18 cellular contexts compared by ENCODE assay signal in genomic region chr10:118808601-118809371, GRCh38. TPM values are rescaled to one million over a fixed set of nuclear protein-coding genes. Genes with fewer than 3 reads are reported as not detected.
DNase-seq lines count a peak whose midpoint lies in the region; ATAC-seq, FAIRE-seq and TF ChIP-seq lines count a peak whose summit lies in the region.
"Had no signal": no experiment of that assay in that cellular context is flagged by ENCODE, and none has a peak within 500 bp of the region (broad histone marks: within the 10 kb centered on the region; RNA-seq: fewer than 3 reads in every experiment).

No MANE protein-coding gene starts in this region.

- TF ChIP-seq CTCF in prostate gland (IDR thresholded peaks at IDR 0.05) (no peak), HepG2 (CRISPR knock-in tag; IDR thresholded peaks at IDR 0.05) (no peak), body of pancreas (IDR thresholded peaks at IDR 0.05) (no peak)

- H3K9ac ChIP-seq in neuronal stem cell (ENCODE audit: low read depth, low read length, poor library complexity) (peak overlapping the region; percentile 38), HepG2 (ENCODE audit: insufficient read depth, low read depth, low read length) (no peak overlapping the region)

- no peak overlapping the region for H4K91ac ChIP-seq in neuronal stem cell (ENCODE audit: low read depth, low read length, poor library complexity)

- POLR2A ChIA-PET in HepG2 (lab: Yijun Ruan, JAX): no interaction called here

- no TSS peak for BruUV-seq in HepG2 (replicated peaks; lab: Mats Ljungman, UMichigan)

- intact Hi-C loops in cardiac septum (cut with DNase I) (no loop called here), Right ventricle myocardium inferior (cut with DNase I) (no loop called here), prostate gland (cut with DNase I) (loop anchor here (10.0 kb wide), 1 partner anchor 84 kb away; no protein-coding TSS in a partner anchor), HepG2 (cut with micrococcal nuclease; ENCODE audit: unreplicated experiment) (no loop called here), body of pancreas (cut with DNase I) (no loop called here)

- peak overlapping the region; percentile 24 for H4K8ac ChIP-seq in neuronal stem cell (ENCODE audit: low read depth, low read length)

- peak overlapping the region; percentile 15 for H2BK5ac ChIP-seq in neuronal stem cell (ENCODE audit: low read length)

- peak overlapping the region; percentile 70 for H3K4ac ChIP-seq in neuronal stem cell (ENCODE audit: low read length)

- no peaks in the 10 kb centered on the region for H3K79me1 ChIP-seq in neuronal stem cell (ENCODE audit: low read depth, low read length)

- WGBS in neuronal stem cell (ENCODE audit: extremely low coverage in 2 of 2, insufficient read length in 2 of 2, insufficient replicate concordance in 1 of 2), 2 donors: no CpG with 5 or more reads among the region's 22 CpGs
- WGBS in prostate gland: 91% methylated on average over 22 of the region's 22 CpGs
- 79% methylated on average over 12 of the region's 22 CpGs for WGBS in HepG2 (ENCODE audit: low lambda C conversion rate)
- 71 to 83% methylated on average over 12 to 21 of the region's 22 CpGs for WGBS in body of pancreas, 2 donors

- H3K27ac ChIP-seq in neuronal stem cell (replicated peaks; ENCODE audit: low read length) (peak overlapping the region; percentile 19), prostate gland (no peak overlapping the region), HepG2 (ENCODE audit: extremely low read length, insufficient read depth, low read length) (no peak overlapping the region), body of pancreas (no peak overlapping the region)
- H3K27ac ChIP-seq: Peyer's patch had no signal

- no peak overlapping the region for H2BK120ac ChIP-seq in neuronal stem cell (ENCODE audit: low read depth, low read length)

- no peak for TF ChIP-seq RAD21 in HepG2 (CRISPR knock-in tag; IDR thresholded peaks at IDR 0.05)

- H3K18ac ChIP-seq in neuronal stem cell (ENCODE audit: low read length): peak overlapping the region; percentile 24

- TF ChIP-seq POLR2A in prostate gland (IDR thresholded peaks at IDR 0.05): no peak
- TF ChIP-seq POLR2A in HepG2 (IDR thresholded peaks at IDR 0.05; ENCODE audit: insufficient read depth in 1 of 2, low read depth in 2 of 2, low read length in 2 of 2): no peak
- TF ChIP-seq POLR2A in body of pancreas (IDR thresholded peaks at IDR 0.05): no peak

- no peaks in the 10 kb centered on the region for H3K36me3 ChIP-seq in neuronal stem cell (replicated peaks in 1 of 2; ENCODE audit: control insufficient read depth in 2 of 2, insufficient read depth in 2 of 2, low read length in 2 of 2)
- H3K36me3 ChIP-seq in prostate gland: no peaks in the 10 kb centered on the region
- no peaks in the 10 kb centered on the region for H3K36me3 ChIP-seq in HepG2 (replicated peaks in 1 of 2; ENCODE audit: control insufficient read depth in 1 of 2, insufficient read depth in 2 of 2, low read length in 2 of 2)
- no peaks in the 10 kb centered on the region for H3K36me3 ChIP-seq in body of pancreas (replicated peaks in 1 of 2; ENCODE audit: insufficient read depth in 1 of 2, low read depth in 2 of 2)
- H3K36me3 ChIP-seq: Peyer's patch had no signal

- FAIRE-seq in HepG2 (lab: Jason Lieb, UNC): no peak
- FAIRE-seq: GM12891, K562 had no signal

- no peak overlapping the region for H3K4me2 ChIP-seq in neuronal stem cell (ENCODE audit: insufficient read depth, low read length, poor library complexity, severe bottlenecking)
- no peak overlapping the region for H3K4me2 ChIP-seq in HepG2 (ENCODE audit: low read depth, low read length)

- DNase-seq in cardiac septum (ENCODE audit: low spot score) (peak; percentile 62), Right ventricle myocardium inferior (ENCODE audit: missing footprints) (no peak), T-helper 17 cell (no peak), neuronal stem cell (ENCODE audit: low spot score) (no peak), prostate gland (ENCODE audit: low spot score) (no peak), HepG2 (ENCODE audit: low spot score) (no peak), body of pancreas (no peak)
- DNase-seq: CD4-positive, alpha-beta T cell; DMS79; NCI-H1092; NCI-H1930; NCI-H526; Peyer's patch; SIG-M5 had no signal

- H2AFZ ChIP-seq in neuronal stem cell (ENCODE audit: low read length) (no peak overlapping the region), HepG2 (ENCODE audit: low read length) (no peak overlapping the region)

- H3K27me3 ChIP-seq in neuronal stem cell (ENCODE audit: control insufficient read depth in 3 of 3, insufficient read depth in 3 of 3, low read depth in 1 of 3, low read length in 3 of 3) (peaks cover 0 to 12% (median 0%) of the 10 kb centered on the region in 3 experiments), prostate gland (replicated peaks; ENCODE audit: insufficient read depth) (no peaks in the 10 kb centered on the region), HepG2 (ENCODE audit: control insufficient read depth in 1 of 2, insufficient read depth in 2 of 2, low read length in 2 of 2) (peaks cover 3 to 15% of the 10 kb centered on the region in 2 experiments; a peak in 1 of 5 replicates), body of pancreas (no peaks in the 10 kb centered on the region)
- H3K27me3 ChIP-seq: Peyer's patch had no signal

- in situ Hi-C loops in HepG2 (cut with HindIII; ENCODE audit: extremely low pct_ligation_motif_present, low pct_unique_long_range_greater_than_20kb): loop anchor here (10.0 kb wide), 1 partner anchor 234 kb away; no protein-coding TSS in a partner anchor

- H3K79me2 ChIP-seq in HepG2 (ENCODE audit: insufficient read depth, low read length): no peaks in the 10 kb centered on the region

- peaks cover 6 to 22% of the 10 kb centered on the region in 2 donors for H3K4me1 ChIP-seq in neuronal stem cell (ENCODE audit: control insufficient read depth in 2 of 2, insufficient read depth in 1 of 2, low read depth in 1 of 2, low read length in 2 of 2)
- no peaks in the 10 kb centered on the region for H3K4me1 ChIP-seq in prostate gland (replicated peaks)
- no peaks in the 10 kb centered on the region for H3K4me1 ChIP-seq in HepG2 (ENCODE audit: insufficient read depth, low read length)
- H3K4me1 ChIP-seq in body of pancreas: no peaks in the 10 kb centered on the region
- H3K4me1 ChIP-seq: Peyer's patch had no signal

- no peaks in the 10 kb centered on the region for H3K9me3 ChIP-seq in T-helper 17 cell (ENCODE audit: control insufficient read depth, low read length, poor library complexity, severe bottlenecking)
- H3K9me3 ChIP-seq in neuronal stem cell (replicated peaks in 1 of 2; ENCODE audit: control insufficient read depth in 2 of 2, insufficient read depth in 1 of 2, low read depth in 1 of 2, low read length in 2 of 2): no peaks in the 10 kb centered on the region
- H3K9me3 ChIP-seq in prostate gland: no peaks in the 10 kb centered on the region
- no peaks in the 10 kb centered on the region for H3K9me3 ChIP-seq in HepG2 (ENCODE audit: low read length)
- H3K9me3 ChIP-seq in body of pancreas: no peaks in the 10 kb centered on the region
- H3K9me3 ChIP-seq: Peyer's patch had no signal

- no peak overlapping the region for H3K4me3 ChIP-seq in neuronal stem cell (ENCODE audit: low read length in 2 of 2)
- no peak overlapping the region for H3K4me3 ChIP-seq in prostate gland
- no peak overlapping the region for H3K4me3 ChIP-seq in HepG2 (replicated peaks in 1 of 3; ENCODE audit: insufficient read depth in 1 of 3, low read depth in 2 of 3, low read length in 3 of 3)
- no peak overlapping the region for H3K4me3 ChIP-seq in body of pancreas
- H3K4me3 ChIP-seq: K562, Peyer's patch had no signal

- no peak overlapping the region for H3K4me3 Mint-ChIP-seq in T-helper 17 cell
- H3K4me3 Mint-ChIP-seq: B cell; CD4-positive, alpha-beta T cell had no signal

- H3K36me3 Mint-ChIP-seq in T-helper 17 cell (ENCODE audit: low read depth): no peaks in the 10 kb centered on the region

- CTCF ChIA-PET in HepG2 (lab: Yijun Ruan, JAX; ENCODE audit: low intra/inter-chr PET ratio, low total read pairs): no interaction called here

- H3K4me1 Mint-ChIP-seq in T-helper 17 cell: peaks cover 3% of the 10 kb centered on the region
- H3K4me1 Mint-ChIP-seq: B cell had no signal

- H3K23ac ChIP-seq in neuronal stem cell (ENCODE audit: low read depth, low read length, poor library complexity): peak overlapping the region; percentile 48

- no peaks in the 10 kb centered on the region for H4K20me1 ChIP-seq in HepG2 (ENCODE audit: insufficient read depth, low read length)

- peak overlapping the region; percentile 88 for H2AK5ac ChIP-seq in neuronal stem cell (ENCODE audit: low read depth, low read length)

- peaks cover 46% of the 10 kb centered on the region for H3K27me3 Mint-ChIP-seq in T-helper 17 cell

- H3K27ac Mint-ChIP-seq in T-helper 17 cell: peak overlapping the region; percentile 8
- H3K27ac Mint-ChIP-seq: B cell; CD4-positive, alpha-beta T cell had no signal

- ATAC-seq in Right ventricle myocardium inferior (no peak), T-helper 17 cell (no peak), HepG2 (no peak), body of pancreas (no peak)
- ATAC-seq: HCT116 had no signal

- TF ChIP-seq EP300 in HepG2 (IDR thresholded peaks at IDR 0.05; ENCODE audit: low read depth in 2 of 2, low read length in 2 of 2) (no peak), HepG2 (CRISPR knock-in tag; IDR thresholded peaks at IDR 0.05; ENCODE audit: borderline replicate concordance) (no peak)

- H3K14ac ChIP-seq in neuronal stem cell (ENCODE audit: low read length): peak overlapping the region; percentile 97

- peak overlapping the region; percentile 89 for H2BK12ac ChIP-seq in neuronal stem cell (ENCODE audit: low read length)

- peak overlapping the region; percentile 97 for H2BK15ac ChIP-seq in neuronal stem cell (ENCODE audit: low read length)

RNA-seq across cellular contexts. Expression of gene CACUL1, which starts 54.0 kb away (rescaled TPM):
- total RNA-seq in cardiac septum (31.6 TPM), Right ventricle myocardium inferior (23.6 TPM), T-helper 17 cell (10 to 100 TPM; 30.3 to 32.0 TPM), prostate gland (10 to 100 TPM; 23.7 to 38.1 TPM), HepG2 (2016; rRNA removed; fragmentation: Illumina TruSeq; extraction: Trizol) (31.0 and 43.6 TPM in 2 replicates), body of pancreas (10 to 100 TPM; 12.9 to 16.1 TPM)
- 68.0 TPM for polyA plus RNA-seq in neuronal stem cell (2013, experiment 1 of 2)
- 78.2 TPM for polyA plus RNA-seq in neuronal stem cell (2013, experiment 2 of 2)
- total RNA-seq in HepG2 (2016; cell fraction: cytosol; rRNA removed; fragmentation: Illumina TruSeq; extraction: Trizol; ENCODE audit: low read depth): 9.3 and 13.6 TPM in 2 replicates
- 29.9 and 40.9 TPM in 2 replicates for total RNA-seq in HepG2 (2016; cell fraction: insoluble cytoplasmic fraction; rRNA removed; fragmentation: Illumina TruSeq; extraction: Trizol)
- 23.6 and 25.5 TPM in 2 replicates for total RNA-seq in HepG2 (2016; cell fraction: membrane; rRNA removed; fragmentation: Illumina TruSeq; extraction: Trizol)
- 35.3 and 37.2 TPM in 2 replicates for total RNA-seq in HepG2 (2016; cell fraction: nucleus; rRNA removed; fragmentation: Illumina TruSeq; extraction: Trizol)
- 10.6 and 14.2 TPM in 2 replicates for polyA plus RNA-seq in HepG2 (2011; rRNA removed)
- 3.9 and 5.9 TPM in 2 replicates for polyA plus RNA-seq in HepG2 (2011; cell fraction: cytosol; rRNA removed)
- 6.9 and 7.8 TPM in 2 replicates for polyA plus RNA-seq in HepG2 (2011; cell fraction: nucleus; rRNA removed)
- polyA plus RNA-seq in HepG2 (2012): 8.3 and 12.1 TPM in 2 replicates
- polyA plus RNA-seq in HepG2 (2016; cell fraction: cytosol; fragmentation: Illumina TruSeq; extraction: Trizol; ENCODE audit: low read depth): 2.5 and 3.3 TPM in 2 replicates
- 18.3 and 18.5 TPM in 2 replicates for polyA plus RNA-seq in HepG2 (2016; cell fraction: insoluble cytoplasmic fraction; fragmentation: Illumina TruSeq; extraction: Trizol; ENCODE audit: low read depth)
- polyA plus RNA-seq in HepG2 (2016; cell fraction: membrane; fragmentation: Illumina TruSeq; extraction: Trizol; ENCODE audit: low read depth): 7.7 and 8.5 TPM in 2 replicates
- 15.3 and 21.2 TPM in 2 replicates for polyA plus RNA-seq in HepG2 (2016; cell fraction: nucleus; fragmentation: Illumina TruSeq; extraction: Trizol; ENCODE audit: insufficient read depth, low read depth)
- 11.8 and 27.1 TPM in 2 replicates for polyA minus RNA-seq in HepG2 (2011; rRNA and poly(A)+ RNA removed; ENCODE audit: low replicate concordance)
- polyA minus RNA-seq in HepG2 (2011; cell fraction: cytosol; rRNA and poly(A)+ RNA removed): 18.8 and 27.1 TPM in 2 replicates
- polyA minus RNA-seq in HepG2 (2011; cell fraction: nucleus; rRNA and poly(A)+ RNA removed): 35.0 and 37.0 TPM in 2 replicates
